1 cellular context compared by ENCODE assay signal in the genomic region with DNA sequence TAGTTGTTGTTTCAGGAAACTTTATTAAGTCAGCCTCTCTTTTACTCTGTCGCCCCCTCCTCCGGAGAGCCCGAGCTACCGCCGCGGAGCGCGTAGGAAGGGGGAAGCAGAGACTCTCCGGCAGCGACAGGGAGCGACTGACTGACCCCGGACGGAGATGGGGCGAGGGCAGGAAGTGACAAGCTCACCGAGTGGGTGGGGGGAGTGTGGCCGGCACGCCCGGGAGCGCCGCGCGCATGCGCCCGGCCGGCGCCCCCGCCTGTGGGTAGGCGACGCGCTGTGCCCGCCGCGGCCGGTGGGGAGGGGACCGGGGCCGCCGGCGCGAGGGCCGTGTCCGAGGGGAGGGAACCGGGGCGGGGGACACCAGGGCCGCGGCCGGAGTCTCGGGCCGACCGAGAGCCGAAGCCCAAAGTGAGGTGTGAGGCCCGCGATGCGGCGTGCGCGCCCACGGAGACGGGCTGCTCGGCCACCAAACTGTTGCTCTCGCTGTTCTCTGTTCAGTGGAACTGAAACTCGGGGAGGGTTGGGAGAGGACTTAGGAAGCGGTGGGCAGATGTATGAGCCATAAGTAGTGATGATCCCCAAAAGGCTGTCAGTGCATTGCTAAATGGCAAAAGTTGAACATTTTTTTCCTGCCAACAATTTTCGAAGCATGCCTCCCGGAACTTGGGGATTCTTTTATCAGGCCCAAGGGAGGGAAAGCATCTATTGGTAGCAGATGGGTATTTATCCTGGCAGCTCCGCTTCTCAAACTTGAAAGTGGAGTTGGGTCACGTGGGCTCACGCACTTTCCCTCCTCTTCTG.
TF ChIP-seq lines count a peak whose summit lies in the region.

A gene with protein sequence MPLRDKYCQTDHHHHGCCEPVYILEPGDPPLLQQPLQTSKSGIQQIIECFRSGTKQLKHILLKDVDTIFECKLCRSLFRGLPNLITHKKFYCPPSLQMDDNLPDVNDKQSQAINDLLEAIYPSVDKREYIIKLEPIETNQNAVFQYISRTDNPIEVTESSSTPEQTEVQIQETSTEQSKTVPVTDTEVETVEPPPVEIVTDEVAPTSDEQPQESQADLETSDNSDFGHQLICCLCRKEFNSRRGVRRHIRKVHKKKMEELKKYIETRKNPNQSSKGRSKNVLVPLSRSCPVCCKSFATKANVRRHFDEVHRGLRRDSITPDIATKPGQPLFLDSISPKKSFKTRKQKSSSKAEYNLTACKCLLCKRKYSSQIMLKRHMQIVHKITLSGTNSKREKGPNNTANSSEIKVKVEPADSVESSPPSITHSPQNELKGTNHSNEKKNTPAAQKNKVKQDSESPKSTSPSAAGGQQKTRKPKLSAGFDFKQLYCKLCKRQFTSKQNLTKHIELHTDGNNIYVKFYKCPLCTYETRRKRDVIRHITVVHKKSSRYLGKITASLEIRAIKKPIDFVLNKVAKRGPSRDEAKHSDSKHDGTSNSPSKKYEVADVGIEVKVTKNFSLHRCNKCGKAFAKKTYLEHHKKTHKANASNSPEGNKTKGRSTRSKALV (minus strand): TSS at position 143 of the 804 bp plus-strand sequence. CDS start 1,151 bp downstream, outside the sequence.

TF ChIP-seq in HepG2, 621 proteins besides CTCF, POLR2A, EP300 and RAD21 (continued from another document and continues in another):
- no peak; the same call in 1 of the 2 replicates for TF ChIP-seq ARID2 (CRISPR knock-in tag; IDR thresholded peaks at IDR 0.05; ENCODE audit: borderline replicate concordance)
- TF ChIP-seq, protein P1, sequence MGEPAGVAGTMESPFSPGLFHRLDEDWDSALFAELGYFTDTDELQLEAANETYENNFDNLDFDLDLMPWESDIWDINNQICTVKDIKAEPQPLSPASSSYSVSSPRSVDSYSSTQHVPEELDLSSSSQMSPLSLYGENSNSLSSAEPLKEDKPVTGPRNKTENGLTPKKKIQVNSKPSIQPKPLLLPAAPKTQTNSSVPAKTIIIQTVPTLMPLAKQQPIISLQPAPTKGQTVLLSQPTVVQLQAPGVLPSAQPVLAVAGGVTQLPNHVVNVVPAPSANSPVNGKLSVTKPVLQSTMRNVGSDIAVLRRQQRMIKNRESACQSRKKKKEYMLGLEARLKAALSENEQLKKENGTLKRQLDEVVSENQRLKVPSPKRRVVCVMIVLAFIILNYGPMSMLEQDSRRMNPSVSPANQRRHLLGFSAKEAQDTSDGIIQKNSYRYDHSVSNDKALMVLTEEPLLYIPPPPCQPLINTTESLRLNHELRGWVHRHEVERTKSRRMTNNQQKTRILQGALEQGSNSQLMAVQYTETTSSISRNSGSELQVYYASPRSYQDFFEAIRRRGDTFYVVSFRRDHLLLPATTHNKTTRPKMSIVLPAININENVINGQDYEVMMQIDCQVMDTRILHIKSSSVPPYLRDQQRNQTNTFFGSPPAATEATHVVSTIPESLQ (CRISPR knock-in tag; conservative IDR thresholded peaks at IDR 0.05) = no peak
- peak; percentile 92 for TF ChIP-seq GABPB1 (CRISPR knock-in tag; IDR thresholded peaks at IDR 0.05)
- TF ChIP-seq, protein P2, sequence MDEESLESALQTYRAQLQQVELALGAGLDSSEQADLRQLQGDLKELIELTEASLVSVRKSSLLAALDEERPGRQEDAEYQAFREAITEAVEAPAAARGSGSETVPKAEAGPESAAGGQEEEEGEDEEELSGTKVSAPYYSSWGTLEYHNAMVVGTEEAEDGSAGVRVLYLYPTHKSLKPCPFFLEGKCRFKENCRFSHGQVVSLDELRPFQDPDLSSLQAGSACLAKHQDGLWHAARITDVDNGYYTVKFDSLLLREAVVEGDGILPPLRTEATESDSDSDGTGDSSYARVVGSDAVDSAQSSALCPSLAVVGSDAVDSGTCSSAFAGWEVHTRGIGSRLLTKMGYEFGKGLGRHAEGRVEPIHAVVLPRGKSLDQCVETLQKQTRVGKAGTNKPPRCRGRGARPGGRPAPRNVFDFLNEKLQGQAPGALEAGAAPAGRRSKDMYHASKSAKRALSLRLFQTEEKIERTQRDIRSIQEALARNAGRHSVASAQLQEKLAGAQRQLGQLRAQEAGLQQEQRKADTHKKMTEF (CRISPR knock-in tag; IDR thresholded peaks at IDR 0.05) = peak; percentile 28; the same call in 1 of the 2 replicates
- TF ChIP-seq TEAD2 (CRISPR knock-in tag; IDR thresholded peaks at IDR 0.05) = no peak
- TF ChIP-seq SOX6 (IDR thresholded peaks at IDR 0.05) = no peak
- peak; percentile 2; the same call in 1 of the 2 replicates for TF ChIP-seq SOX6 (CRISPR knock-in tag; IDR thresholded peaks at IDR 0.05)
- TF ChIP-seq ZNF562 (CRISPR knock-in tag; IDR thresholded peaks at IDR 0.05; ENCODE audit: borderline replicate concordance) = no peak
- TF ChIP-seq, protein P3, sequence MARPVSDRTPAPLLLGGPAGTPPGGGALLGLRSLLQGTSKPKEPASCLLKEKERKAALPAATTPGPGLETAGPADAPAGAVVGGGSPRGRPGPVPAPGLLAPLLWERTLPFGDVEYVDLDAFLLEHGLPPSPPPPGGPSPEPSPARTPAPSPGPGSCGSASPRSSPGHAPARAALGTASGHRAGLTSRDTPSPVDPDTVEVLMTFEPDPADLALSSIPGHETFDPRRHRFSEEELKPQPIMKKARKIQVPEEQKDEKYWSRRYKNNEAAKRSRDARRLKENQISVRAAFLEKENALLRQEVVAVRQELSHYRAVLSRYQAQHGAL (CRISPR knock-in tag; IDR thresholded peaks at IDR 0.05; ENCODE audit: not compliant biosample characterization) = no peak
- no peak for TF ChIP-seq RBAK (CRISPR knock-in tag; IDR thresholded peaks at IDR 0.05)
- peak; percentile 32 for TF ChIP-seq HOXA3 (CRISPR knock-in tag; IDR thresholded peaks at IDR 0.05)
- TF ChIP-seq, protein P4, sequence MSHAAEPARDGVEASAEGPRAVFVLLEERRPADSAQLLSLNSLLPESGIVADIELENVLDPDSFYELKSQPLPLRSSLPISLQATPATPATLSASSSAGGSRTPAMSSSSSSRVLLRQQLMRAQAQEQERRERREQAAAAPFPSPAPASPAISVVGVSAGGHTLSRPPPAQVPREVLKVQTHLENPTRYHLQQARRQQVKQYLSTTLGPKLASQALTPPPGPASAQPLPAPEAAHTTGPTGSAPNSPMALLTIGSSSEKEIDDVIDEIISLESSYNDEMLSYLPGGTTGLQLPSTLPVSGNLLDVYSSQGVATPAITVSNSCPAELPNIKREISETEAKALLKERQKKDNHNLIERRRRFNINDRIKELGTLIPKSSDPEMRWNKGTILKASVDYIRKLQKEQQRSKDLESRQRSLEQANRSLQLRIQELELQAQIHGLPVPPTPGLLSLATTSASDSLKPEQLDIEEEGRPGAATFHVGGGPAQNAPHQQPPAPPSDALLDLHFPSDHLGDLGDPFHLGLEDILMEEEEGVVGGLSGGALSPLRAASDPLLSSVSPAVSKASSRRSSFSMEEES (CRISPR knock-in tag; IDR thresholded peaks at IDR 0.05) = no peak
- TF ChIP-seq TFDP1 (CRISPR knock-in tag; IDR thresholded peaks at IDR 0.05; ENCODE audit: borderline replicate concordance) = no peak
- peak; percentile 92 for TF ChIP-seq GABPA (IDR thresholded peaks at IDR 0.05; ENCODE audit: low read depth, low read length)
- peak; percentile 91 for TF ChIP-seq GABPA (CRISPR knock-in tag; IDR thresholded peaks at IDR 0.05; ENCODE audit: low read depth)
- no peak for TF ChIP-seq ZNF256 (CRISPR knock-in tag; conservative IDR thresholded peaks at IDR 0.05)
- TF ChIP-seq MED13 (CRISPR knock-in tag; IDR thresholded peaks at IDR 0.05) = 0 out of 2 replicates have a peak, but pooled peaks have one; percentile 35
- TF ChIP-seq ZKSCAN1 (IDR thresholded peaks at IDR 0.05; ENCODE audit: low read length) = no peak
- TF ChIP-seq NFRKB (IDR thresholded peaks at IDR 0.05) = no peak
- no peak for TF ChIP-seq BCL6 (CRISPR knock-in tag; IDR thresholded peaks at IDR 0.05)
- TF ChIP-seq ZNF484 (CRISPR knock-in tag; IDR thresholded peaks at IDR 0.05; ENCODE audit: borderline replicate concordance, low read depth) = no peak
- TF ChIP-seq GLI4 (CRISPR knock-in tag; IDR thresholded peaks at IDR 0.05; ENCODE audit: borderline replicate concordance) = no peak
- TF ChIP-seq, protein P5, sequence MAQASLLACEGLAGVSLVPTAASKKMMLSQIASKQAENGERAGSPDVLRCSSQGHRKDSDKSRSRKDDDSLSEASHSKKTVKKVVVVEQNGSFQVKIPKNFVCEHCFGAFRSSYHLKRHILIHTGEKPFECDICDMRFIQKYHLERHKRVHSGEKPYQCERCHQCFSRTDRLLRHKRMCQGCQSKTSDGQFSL (CRISPR knock-in tag; IDR thresholded peaks at IDR 0.05) = peak; percentile 57; the same call in 1 of the 2 replicates
- no peak for TF ChIP-seq RXRA (CRISPR knock-in tag; IDR thresholded peaks at IDR 0.05)
- no peak for TF ChIP-seq MAFK (conservative IDR thresholded peaks at IDR 0.05 in 1 of 2, IDR thresholded peaks at IDR 0.05 in 1 of 2; ENCODE audit: low read length in 2 of 2)
- no peak for TF ChIP-seq ZNF512 (CRISPR knock-in tag; IDR thresholded peaks at IDR 0.05)
- no peak for TF ChIP-seq ZFYVE20 (CRISPR knock-in tag; IDR thresholded peaks at IDR 0.05; ENCODE audit: borderline replicate concordance, low read depth)
- TF ChIP-seq ZNF782 (CRISPR knock-in tag; IDR thresholded peaks at IDR 0.05; ENCODE audit: borderline replicate concordance) = 0 out of 2 replicates have a peak, but pooled peaks have one; percentile 40
- no peak for TF ChIP-seq ZBTB20 (CRISPR knock-in tag; IDR thresholded peaks at IDR 0.05; ENCODE audit: borderline replicate concordance, low read depth)
- TF ChIP-seq ZNF253 (CRISPR knock-in tag; IDR thresholded peaks at IDR 0.05; ENCODE audit: borderline replicate concordance) = no peak
- TF ChIP-seq BORCS8-MEF2B (CRISPR knock-in tag; IDR thresholded peaks at IDR 0.05) = 0 out of 2 replicates have a peak, but pooled peaks have one; percentile 12
- no peak for TF ChIP-seq CHD2 (IDR thresholded peaks at IDR 0.05; ENCODE audit: low read depth, low read length)
- peak; percentile 75 for TF ChIP-seq THAP11 (CRISPR knock-in tag; IDR thresholded peaks at IDR 0.05)
- TF ChIP-seq ZBTB33 (CRISPR knock-in tag; IDR thresholded peaks at IDR 0.05) = no peak
- no peak for TF ChIP-seq ZNF292 (CRISPR knock-in tag; IDR thresholded peaks at IDR 0.05; ENCODE audit: borderline replicate concordance, low read depth)
- no peak for TF ChIP-seq DR1 (CRISPR knock-in tag; IDR thresholded peaks at IDR 0.05)
- TF ChIP-seq ZSCAN30 (CRISPR knock-in tag; IDR thresholded peaks at IDR 0.05) = no peak
- no peak for TF ChIP-seq NONO (IDR thresholded peaks at IDR 0.05)
- TF ChIP-seq NONO (CRISPR knock-in tag; conservative IDR thresholded peaks at IDR 0.05) = peak; percentile 73; the same call in 1 of the 2 replicates
- TF ChIP-seq ATF3 (CRISPR knock-in tag; IDR thresholded peaks at IDR 0.05) = no peak
- TF ChIP-seq MTA1 (CRISPR knock-in tag; IDR thresholded peaks at IDR 0.05; ENCODE audit: borderline replicate concordance) = peak; percentile 2; the same call in 1 of the 2 replicates
- no peak for TF ChIP-seq JUN (CRISPR knock-in tag; IDR thresholded peaks at IDR 0.05)
- TF ChIP-seq SRSF4 (IDR thresholded peaks at IDR 0.05; ENCODE audit: low read depth, low read length, poor library complexity, severe bottlenecking) = no peak
- TF ChIP-seq KAT8 (CRISPR knock-in tag; IDR thresholded peaks at IDR 0.05) = peak; percentile 71
- 0 out of 2 replicates have a peak, but pooled peaks have one; percentile 18 for TF ChIP-seq SMYD3 (CRISPR knock-in tag; IDR thresholded peaks at IDR 0.05)
- TF ChIP-seq ZNF333 (CRISPR knock-in tag; IDR thresholded peaks at IDR 0.05; ENCODE audit: borderline replicate concordance) = no peak
- no peak for TF ChIP-seq AGO1 (IDR thresholded peaks at IDR 0.05; ENCODE audit: low read depth, low read length, poor library complexity, severe bottlenecking)
- TF ChIP-seq NFIC (IDR thresholded peaks at IDR 0.05; ENCODE audit: low read length) = no peak
- TF ChIP-seq ZNF607 (CRISPR knock-in tag; IDR thresholded peaks at IDR 0.05; ENCODE audit: borderline replicate concordance) = 0 out of 2 replicates have a peak, but pooled peaks have one; percentile 47
- TF ChIP-seq TCF7 (IDR thresholded peaks at IDR 0.05; ENCODE audit: low read depth) = 0 out of 2 replicates have a peak, but pooled peaks have one; percentile 11
- TF ChIP-seq HOXA7 (CRISPR knock-in tag; IDR thresholded peaks at IDR 0.05) = no peak
